26 cellular contexts compared by ENCODE assay signal in genomic region chr7:29980151-29980550, GRCh38.
"Had no signal": no experiment of that assay in that cellular context is flagged by ENCODE, and none has a peak within 500 bp of the region (broad histone marks: within the 10 kb centered on the region; RNA-seq: fewer than 3 reads in every experiment).

No MANE protein-coding gene starts in this region.

- DNase-seq: activated CD4-positive, alpha-beta T cell treated with anti-CD3 and anti-CD28 coated beads for 48 hours; activated CD4-positive, alpha-beta T cell treated with anti-CD3 and anti-CD28 coated beads, Interleukin-2, amount 50 U/mL, for 48 hours; activated CD8-positive, alpha-beta memory T cell treated with anti-CD3 and anti-CD28 coated beads, Interleukin-2, amount 50 U/mL, for 4 hours; activated effector memory CD4-positive, alpha-beta T cell treated with anti-CD3 and anti-CD28 coated beads, Interleukin-2, amount 50 U/mL, for 16 hours; activated naive CD4-positive, alpha-beta T cell treated with anti-CD3 and anti-CD28 coated beads, Interleukin-2, amount 50 U/mL, for 16 hours; activated naive CD8-positive, alpha-beta T cell treated with anti-CD3 and anti-CD28 coated beads, Interleukin-2, amount 50 U/mL, for 24 hours; activated T-cell treated with anti-CD3 and anti-CD28 coated beads, Interleukin-2, amount 50 U/mL, for 1 hour; amygdala; central memory CD4-positive, alpha-beta T cell; colonic mucosa; effector memory CD8-positive, alpha-beta T cell; head of caudate nucleus; hippocampal formation; kidney; left colon; naive thymus-derived CD8-positive, alpha-beta T cell; nucleus accumbens; pancreas; retina; stimulated activated CD4-positive, alpha-beta T cell treated with anti-CD3 and anti-CD28 coated beads, Interleukin-1b, Interleukin-23, amount 100 ng/mL, for 48 hours; stimulated activated CD4-positive, alpha-beta T cell treated with anti-CD3 and anti-CD28 coated beads, Interleukin-4, amount 100 ng/mL, for 4 hours; stimulated activated CD8-positive, alpha-beta memory T cell treated with anti-CD3 and anti-CD28 coated beads, Interleukin-4, amount 100 ng/mL, for 48 hours; stimulated activated naive CD8-positive, alpha-beta T cell treated with anti-CD3 and anti-CD28 coated beads, Interleukin-15, amount 100 ng/mL, for 72 hours; substantia nigra; T-helper 1 cell; tibial artery had no signal

- FAIRE-seq: kidney, pancreas had no signal
